In the genomic region with DNA sequence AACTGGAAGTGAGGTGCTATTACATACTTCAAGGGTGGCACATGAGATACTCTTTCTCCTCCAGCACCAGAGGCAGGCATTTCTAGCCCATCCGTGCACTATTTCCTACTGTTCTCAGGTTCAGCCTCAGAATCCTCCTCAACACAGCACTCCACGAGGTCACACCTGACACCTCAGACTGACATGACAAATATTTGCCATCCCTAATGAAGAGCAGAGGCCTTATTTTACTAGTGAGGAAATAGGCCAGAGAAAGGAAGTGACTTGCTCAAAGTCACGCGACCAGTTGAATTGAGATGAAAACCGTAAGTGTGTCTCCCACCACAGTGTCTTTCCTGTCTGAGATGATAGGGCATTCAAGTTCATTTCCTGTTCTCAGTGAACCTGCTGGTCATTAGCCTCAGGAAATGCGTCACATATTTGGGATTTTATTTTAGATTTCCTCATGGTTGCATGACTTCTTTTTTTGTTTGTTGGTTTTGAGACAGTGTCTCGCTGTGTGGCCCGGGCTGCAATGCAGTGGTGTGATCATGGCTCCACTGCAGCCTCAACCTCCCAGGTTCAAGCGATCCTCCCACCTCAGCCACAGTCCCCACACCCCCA, we compare ENCODE assay signal across 9 cellular contexts. TPM values are rescaled to one million over a fixed set of nuclear protein-coding genes. Genes with fewer than 3 reads are reported as not detected.
A peak's percentile ranks its signal among the peaks of the same experiment; 100 is the strongest.
DNase-seq lines count a peak whose midpoint lies in the region; ATAC-seq and TF ChIP-seq lines count a peak whose summit lies in the region.
"Had no signal": no experiment of that assay in that cellular context is flagged by ENCODE, and none has a peak within 500 bp of the region (broad histone marks: within the 10 kb centered on the region; RNA-seq: fewer than 3 reads in every experiment).

No MANE protein-coding gene starts in this region.

- peak overlapping the region; percentile 54 for H3K4me3 Mint-ChIP-seq in activated naive CD8-positive, alpha-beta T cell

- ATAC-seq in GM21786 (IDR thresholded peaks at IDR 0.05; ENCODE audit: unreplicated experiment) = no peak
- ATAC-seq in HG03342 (IDR thresholded peaks at IDR 0.05; ENCODE audit: unreplicated experiment) = no peak

- intact Hi-C loops in posterior vena cava (cut with DNase I) = no loop called here

- no peak overlapping the region for H3K4me3 ChIP-seq in mucosa of rectum (ENCODE audit: low read length in 2 of 2)

- peak overlapping the region; percentile 97 for H3K27ac Mint-ChIP-seq in activated naive CD8-positive, alpha-beta T cell

- no peak for TF ChIP-seq CTCF in GM20000 (IDR thresholded peaks at IDR 0.05; ENCODE audit: extremely low read depth, missing control alignments)

- peaks cover 20% of the 10 kb centered on the region for H3K4me1 Mint-ChIP-seq in activated naive CD8-positive, alpha-beta T cell (ENCODE audit: low read depth)

- no peaks in the 10 kb centered on the region for H3K36me3 ChIP-seq in mucosa of rectum (ENCODE audit: control insufficient read depth in 2 of 2, insufficient read depth in 2 of 2, low read length in 2 of 2)

- H3K9ac ChIP-seq in mucosa of rectum (ENCODE audit: low read depth in 1 of 2, low read length in 2 of 2) = no peak overlapping the region

- no peaks in the 10 kb centered on the region for H3K9me3 ChIP-seq in mucosa of rectum (ENCODE audit: control insufficient read depth in 2 of 2, low read length in 2 of 2)

- H3K27me3 Mint-ChIP-seq in activated naive CD8-positive, alpha-beta T cell = no peaks in the 10 kb centered on the region

- H3K9me3 Mint-ChIP-seq in activated naive CD8-positive, alpha-beta T cell (ENCODE audit: low read depth) = no peaks in the 10 kb centered on the region

- peaks cover 4 to 7% of the 10 kb centered on the region in 2 donors for H3K27me3 ChIP-seq in mucosa of rectum (ENCODE audit: control insufficient read depth in 2 of 2, insufficient read depth in 2 of 2, low read length in 2 of 2)

- peaks cover 3% of the 10 kb centered on the region for H3K36me3 Mint-ChIP-seq in activated naive CD8-positive, alpha-beta T cell

- H3K27ac ChIP-seq in mucosa of rectum (ENCODE audit: low read depth in 2 of 2, low read length in 2 of 2) = peak overlapping the region; percentile 62 to 72

- H3K4me1 ChIP-seq in mucosa of rectum (ENCODE audit: control insufficient read depth in 2 of 2, insufficient read depth in 2 of 2, low read length in 2 of 2) = peaks cover 3 to 7% of the 10 kb centered on the region in 2 donors

- DNase-seq in GM20000 (ENCODE audit: low spot score) = peak; percentile 73
- DNase-seq in T follicular helper cell (ENCODE audit: low read depth) = peak; percentile 30
- no peak for DNase-seq in DMS114 treated with DMSO at 0.1 percent for 48 hours (lab: John Stamatoyannopoulos, UW; ENCODE audit: unreplicated experiment)
- no peak for DNase-seq in posterior vena cava (ENCODE audit: low spot score)

RNA-seq across cellular contexts. Expression of a gene that starts 23.5 kb away (rescaled TPM):
- total RNA-seq in posterior vena cava = not detected
- total RNA-seq: lower leg skin had no signal

RNA-seq across cellular contexts. Expression of a gene that starts 31.0 kb away (rescaled TPM):
- total RNA-seq in posterior vena cava = 10 to 100 TPM; 26.7 to 32.3 TPM

Comparison
In these comparisons a context has a peak if more than half of its experiments do, and no peak if none do; other contexts are left out.
1. DNase-seq: peak in GM20000 (single experiment) and T follicular helper cell (single experiment); none in DMS114 treated with DMSO at 0.1 percent for 48 hours (single experiment) and posterior vena cava (single experiment).